In the genomic region with DNA sequence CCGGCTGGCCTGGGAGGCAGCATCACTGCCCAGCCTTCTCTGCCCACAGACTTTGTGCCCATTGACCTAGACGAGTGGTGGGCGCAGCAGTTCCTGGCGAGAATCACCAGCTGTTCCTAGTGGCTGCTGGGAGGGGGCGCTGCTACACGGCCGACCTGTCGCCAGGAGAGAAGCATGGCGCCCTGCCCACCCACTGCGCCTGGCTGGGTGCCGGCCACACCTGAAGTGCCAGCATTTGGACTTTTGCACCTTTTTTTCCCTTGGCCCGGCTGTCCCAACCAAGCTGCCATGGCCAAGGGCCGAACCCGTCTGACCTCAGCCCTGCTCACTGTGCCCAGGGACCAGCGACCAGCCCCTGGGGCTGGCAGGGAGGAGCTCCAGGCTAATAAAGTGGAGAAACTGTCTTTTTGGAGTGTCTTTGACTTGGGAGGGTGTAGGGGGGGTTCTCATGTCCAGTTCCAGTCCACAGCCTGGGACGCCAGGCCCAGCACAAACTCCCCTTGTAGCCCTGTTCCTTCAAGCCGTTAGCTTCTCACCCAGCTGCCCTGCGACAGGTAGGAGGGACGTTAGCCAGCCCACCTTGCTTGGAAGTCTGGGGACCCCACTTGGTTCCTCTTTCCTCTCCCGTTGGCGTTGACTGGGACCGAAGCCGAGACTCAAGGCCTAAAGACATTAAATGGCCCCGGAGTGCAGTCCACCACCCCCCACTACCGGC, we compare ENCODE assay signal across 1 cellular context.
TF ChIP-seq lines count a peak whose summit lies in the region.

No MANE protein-coding gene starts in this region.

TF ChIP-seq in HepG2, 621 proteins besides CTCF, POLR2A, EP300 and RAD21 (continued from another document and continues in another):
- 0 out of 2 replicates have a peak, but pooled peaks have one; percentile 20 for TF ChIP-seq THRA (CRISPR knock-in tag; IDR thresholded peaks at IDR 0.05; ENCODE audit: borderline replicate concordance)
- TF ChIP-seq ZNF766 (CRISPR knock-in tag; IDR thresholded peaks at IDR 0.05; ENCODE audit: borderline replicate concordance) = 0 out of 2 replicates have a peak, but pooled peaks have one; percentile 22
- TF ChIP-seq ZZZ3 (CRISPR knock-in tag; IDR thresholded peaks at IDR 0.05; ENCODE audit: borderline replicate concordance) = no peak
- no peak for TF ChIP-seq KAT2B (IDR thresholded peaks at IDR 0.05; ENCODE audit: borderline replicate concordance, low read depth, low read length)
- TF ChIP-seq XRCC5 (optimal IDR thresholded peaks at IDR 0.05; ENCODE audit: low read length) = peak; percentile 67
- TF ChIP-seq NCOA2 (CRISPR knock-in tag; IDR thresholded peaks at IDR 0.05) = no peak
- no peak for TF ChIP-seq ZNF607 (CRISPR knock-in tag; IDR thresholded peaks at IDR 0.05; ENCODE audit: borderline replicate concordance)
- no peak for TF ChIP-seq EHMT2 (IDR thresholded peaks at IDR 0.05; ENCODE audit: borderline replicate concordance, low read depth, low read length)
- peak; percentile 73 for TF ChIP-seq HOXA3 (CRISPR knock-in tag; IDR thresholded peaks at IDR 0.05)
- TF ChIP-seq EEA1 (CRISPR knock-in tag; IDR thresholded peaks at IDR 0.05; ENCODE audit: borderline replicate concordance) = no peak
- no peak for TF ChIP-seq USF2 (IDR thresholded peaks at IDR 0.05; ENCODE audit: low read depth, low read length)
- no peak for TF ChIP-seq USF2 (CRISPR knock-in tag; IDR thresholded peaks at IDR 0.05; ENCODE audit: borderline replicate concordance)
- no peak for TF ChIP-seq SP4 (CRISPR knock-in tag; IDR thresholded peaks at IDR 0.05)
- TF ChIP-seq, protein P1, sequence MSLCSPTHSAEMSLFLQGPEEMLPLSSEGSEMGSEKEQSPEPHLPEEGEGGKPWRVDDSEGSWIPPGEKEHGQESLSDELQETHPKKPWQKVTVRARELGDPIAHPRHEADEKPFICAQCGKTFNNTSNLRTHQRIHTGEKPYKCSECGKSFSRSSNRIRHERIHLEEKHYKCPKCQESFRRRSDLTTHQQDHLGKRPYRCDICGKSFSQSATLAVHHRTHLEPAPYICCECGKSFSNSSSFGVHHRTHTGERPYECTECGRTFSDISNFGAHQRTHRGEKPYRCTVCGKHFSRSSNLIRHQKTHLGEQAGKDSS (CRISPR knock-in tag; IDR thresholded peaks at IDR 0.05; ENCODE audit: borderline replicate concordance, low read depth) = 0 out of 2 replicates have a peak, but pooled peaks have one; percentile 9
- TF ChIP-seq SMARCC2 (IDR thresholded peaks at IDR 0.05) = no peak
- no peak for TF ChIP-seq HNRNPLL (IDR thresholded peaks at IDR 0.05; ENCODE audit: low read depth, low read length, poor library complexity, severe bottlenecking)
- no peak for TF ChIP-seq GATA4 (IDR thresholded peaks at IDR 0.05; ENCODE audit: borderline replicate concordance, low read depth)
- no peak for TF ChIP-seq ZNF83 (CRISPR knock-in tag; IDR thresholded peaks at IDR 0.05; ENCODE audit: borderline replicate concordance)
- no peak for TF ChIP-seq HCFC1 (IDR thresholded peaks at IDR 0.05; ENCODE audit: low read depth, low read length)
- TF ChIP-seq REPIN1 (CRISPR knock-in tag; IDR thresholded peaks at IDR 0.05; ENCODE audit: borderline replicate concordance, low read depth) = no peak
- TF ChIP-seq KLF13 (CRISPR knock-in tag; IDR thresholded peaks at IDR 0.05) = no peak
- TF ChIP-seq, protein P2, sequence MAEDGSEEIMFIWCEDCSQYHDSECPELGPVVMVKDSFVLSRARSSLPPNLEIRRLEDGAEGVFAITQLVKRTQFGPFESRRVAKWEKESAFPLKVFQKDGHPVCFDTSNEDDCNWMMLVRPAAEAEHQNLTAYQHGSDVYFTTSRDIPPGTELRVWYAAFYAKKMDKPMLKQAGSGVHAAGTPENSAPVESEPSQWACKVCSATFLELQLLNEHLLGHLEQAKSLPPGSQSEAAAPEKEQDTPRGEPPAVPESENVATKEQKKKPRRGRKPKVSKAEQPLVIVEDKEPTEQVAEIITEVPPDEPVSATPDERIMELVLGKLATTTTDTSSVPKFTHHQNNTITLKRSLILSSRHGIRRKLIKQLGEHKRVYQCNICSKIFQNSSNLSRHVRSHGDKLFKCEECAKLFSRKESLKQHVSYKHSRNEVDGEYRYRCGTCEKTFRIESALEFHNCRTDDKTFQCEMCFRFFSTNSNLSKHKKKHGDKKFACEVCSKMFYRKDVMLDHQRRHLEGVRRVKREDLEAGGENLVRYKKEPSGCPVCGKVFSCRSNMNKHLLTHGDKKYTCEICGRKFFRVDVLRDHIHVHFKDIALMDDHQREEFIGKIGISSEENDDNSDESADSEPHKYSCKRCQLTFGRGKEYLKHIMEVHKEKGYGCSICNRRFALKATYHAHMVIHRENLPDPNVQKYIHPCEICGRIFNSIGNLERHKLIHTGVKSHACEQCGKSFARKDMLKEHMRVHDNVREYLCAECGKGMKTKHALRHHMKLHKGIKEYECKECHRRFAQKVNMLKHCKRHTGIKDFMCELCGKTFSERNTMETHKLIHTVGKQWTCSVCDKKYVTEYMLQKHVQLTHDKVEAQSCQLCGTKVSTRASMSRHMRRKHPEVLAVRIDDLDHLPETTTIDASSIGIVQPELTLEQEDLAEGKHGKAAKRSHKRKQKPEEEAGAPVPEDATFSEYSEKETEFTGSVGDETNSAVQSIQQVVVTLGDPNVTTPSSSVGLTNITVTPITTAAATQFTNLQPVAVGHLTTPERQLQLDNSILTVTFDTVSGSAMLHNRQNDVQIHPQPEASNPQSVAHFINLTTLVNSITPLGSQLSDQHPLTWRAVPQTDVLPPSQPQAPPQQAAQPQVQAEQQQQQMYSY (CRISPR knock-in tag; IDR thresholded peaks at IDR 0.05) = no peak
- no peak for TF ChIP-seq ZNF180 (CRISPR knock-in tag; IDR thresholded peaks at IDR 0.05; ENCODE audit: borderline replicate concordance, low read depth)
- TF ChIP-seq TOPORS (CRISPR knock-in tag; IDR thresholded peaks at IDR 0.05) = no peak
- TF ChIP-seq ZNF546 (CRISPR knock-in tag; conservative IDR thresholded peaks at IDR 0.05) = no peak; the same call in 1 of the 2 replicates
- TF ChIP-seq, protein P3, sequence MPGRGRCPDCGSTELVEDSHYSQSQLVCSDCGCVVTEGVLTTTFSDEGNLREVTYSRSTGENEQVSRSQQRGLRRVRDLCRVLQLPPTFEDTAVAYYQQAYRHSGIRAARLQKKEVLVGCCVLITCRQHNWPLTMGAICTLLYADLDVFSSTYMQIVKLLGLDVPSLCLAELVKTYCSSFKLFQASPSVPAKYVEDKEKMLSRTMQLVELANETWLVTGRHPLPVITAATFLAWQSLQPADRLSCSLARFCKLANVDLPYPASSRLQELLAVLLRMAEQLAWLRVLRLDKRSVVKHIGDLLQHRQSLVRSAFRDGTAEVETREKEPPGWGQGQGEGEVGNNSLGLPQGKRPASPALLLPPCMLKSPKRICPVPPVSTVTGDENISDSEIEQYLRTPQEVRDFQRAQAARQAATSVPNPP (CRISPR knock-in tag; IDR thresholded peaks at IDR 0.05) = no peak
- TF ChIP-seq ZNF564 (CRISPR knock-in tag; IDR thresholded peaks at IDR 0.05) = no peak; the same call in 1 of the 2 replicates
- no peak for TF ChIP-seq ZBTB43 (CRISPR knock-in tag; conservative IDR thresholded peaks at IDR 0.05)
- no peak for TF ChIP-seq ZNF839 (CRISPR knock-in tag; IDR thresholded peaks at IDR 0.05; ENCODE audit: borderline replicate concordance)
- TF ChIP-seq, protein P4, sequence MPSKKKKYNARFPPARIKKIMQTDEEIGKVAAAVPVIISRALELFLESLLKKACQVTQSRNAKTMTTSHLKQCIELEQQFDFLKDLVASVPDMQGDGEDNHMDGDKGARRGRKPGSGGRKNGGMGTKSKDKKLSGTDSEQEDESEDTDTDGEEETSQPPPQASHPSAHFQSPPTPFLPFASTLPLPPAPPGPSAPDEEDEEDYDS (CRISPR knock-in tag; IDR thresholded peaks at IDR 0.05) = 0 out of 2 replicates have a peak, but pooled peaks have one; percentile 35
- TF ChIP-seq SRF (IDR thresholded peaks at IDR 0.05; ENCODE audit: low read depth, low read length) = no peak
- TF ChIP-seq PAX8 (CRISPR knock-in tag; IDR thresholded peaks at IDR 0.05; ENCODE audit: borderline replicate concordance) = no peak; the same call in 1 of the 2 replicates
- TF ChIP-seq SMAD1 (CRISPR knock-in tag; IDR thresholded peaks at IDR 0.05; ENCODE audit: borderline replicate concordance, low read depth) = no peak
- TF ChIP-seq ZNF816 (CRISPR knock-in tag; IDR thresholded peaks at IDR 0.05; ENCODE audit: borderline replicate concordance) = no peak
- TF ChIP-seq DNMT3B (CRISPR knock-in tag; conservative IDR thresholded peaks at IDR 0.05) = 0 out of 2 replicates have a peak, but pooled peaks have one; percentile 35
- TF ChIP-seq, protein P5, sequence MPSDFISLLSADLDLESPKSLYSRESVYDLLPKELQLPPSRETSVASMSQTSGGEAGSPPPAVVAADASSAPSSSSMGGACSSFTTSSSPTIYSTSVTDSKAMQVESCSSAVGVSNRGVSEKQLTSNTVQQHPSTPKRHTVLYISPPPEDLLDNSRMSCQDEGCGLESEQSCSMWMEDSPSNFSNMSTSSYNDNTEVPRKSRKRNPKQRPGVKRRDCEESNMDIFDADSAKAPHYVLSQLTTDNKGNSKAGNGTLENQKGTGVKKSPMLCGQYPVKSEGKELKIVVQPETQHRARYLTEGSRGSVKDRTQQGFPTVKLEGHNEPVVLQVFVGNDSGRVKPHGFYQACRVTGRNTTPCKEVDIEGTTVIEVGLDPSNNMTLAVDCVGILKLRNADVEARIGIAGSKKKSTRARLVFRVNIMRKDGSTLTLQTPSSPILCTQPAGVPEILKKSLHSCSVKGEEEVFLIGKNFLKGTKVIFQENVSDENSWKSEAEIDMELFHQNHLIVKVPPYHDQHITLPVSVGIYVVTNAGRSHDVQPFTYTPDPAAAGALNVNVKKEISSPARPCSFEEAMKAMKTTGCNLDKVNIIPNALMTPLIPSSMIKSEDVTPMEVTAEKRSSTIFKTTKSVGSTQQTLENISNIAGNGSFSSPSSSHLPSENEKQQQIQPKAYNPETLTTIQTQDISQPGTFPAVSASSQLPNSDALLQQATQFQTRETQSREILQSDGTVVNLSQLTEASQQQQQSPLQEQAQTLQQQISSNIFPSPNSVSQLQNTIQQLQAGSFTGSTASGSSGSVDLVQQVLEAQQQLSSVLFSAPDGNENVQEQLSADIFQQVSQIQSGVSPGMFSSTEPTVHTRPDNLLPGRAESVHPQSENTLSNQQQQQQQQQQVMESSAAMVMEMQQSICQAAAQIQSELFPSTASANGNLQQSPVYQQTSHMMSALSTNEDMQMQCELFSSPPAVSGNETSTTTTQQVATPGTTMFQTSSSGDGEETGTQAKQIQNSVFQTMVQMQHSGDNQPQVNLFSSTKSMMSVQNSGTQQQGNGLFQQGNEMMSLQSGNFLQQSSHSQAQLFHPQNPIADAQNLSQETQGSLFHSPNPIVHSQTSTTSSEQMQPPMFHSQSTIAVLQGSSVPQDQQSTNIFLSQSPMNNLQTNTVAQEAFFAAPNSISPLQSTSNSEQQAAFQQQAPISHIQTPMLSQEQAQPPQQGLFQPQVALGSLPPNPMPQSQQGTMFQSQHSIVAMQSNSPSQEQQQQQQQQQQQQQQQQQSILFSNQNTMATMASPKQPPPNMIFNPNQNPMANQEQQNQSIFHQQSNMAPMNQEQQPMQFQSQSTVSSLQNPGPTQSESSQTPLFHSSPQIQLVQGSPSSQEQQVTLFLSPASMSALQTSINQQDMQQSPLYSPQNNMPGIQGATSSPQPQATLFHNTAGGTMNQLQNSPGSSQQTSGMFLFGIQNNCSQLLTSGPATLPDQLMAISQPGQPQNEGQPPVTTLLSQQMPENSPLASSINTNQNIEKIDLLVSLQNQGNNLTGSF (CRISPR knock-in tag; IDR thresholded peaks at IDR 0.05) = no peak
- TF ChIP-seq HNRNPUL1 (IDR thresholded peaks at IDR 0.05; ENCODE audit: low read depth, low read length) = no peak
- TF ChIP-seq MAF1 (CRISPR knock-in tag; IDR thresholded peaks at IDR 0.05; ENCODE audit: borderline replicate concordance) = no peak
